ENCODE assay signal across 22 cellular contexts in the genomic region with DNA sequence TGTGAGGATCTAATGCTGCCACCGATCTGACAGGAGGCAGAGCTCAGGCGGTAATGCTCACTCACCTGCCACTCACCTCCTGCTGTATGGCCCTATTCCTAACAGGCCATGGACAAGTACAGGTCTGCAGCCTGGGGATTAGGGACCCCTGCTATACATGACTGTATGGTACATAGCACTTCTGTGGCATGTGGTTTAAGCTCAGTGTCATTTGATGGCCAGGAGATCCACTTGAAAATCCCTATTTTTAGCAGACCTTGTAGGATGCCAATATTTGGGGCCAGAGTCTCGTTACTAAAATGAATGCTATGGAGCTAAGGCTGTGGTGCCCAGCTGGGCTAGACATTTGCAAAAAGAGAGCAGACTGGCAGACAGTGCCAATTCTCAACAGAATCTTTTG. TPM values are rescaled to one million over a fixed set of nuclear protein-coding genes. Genes with fewer than 3 reads are reported as not detected.
"Had no signal": no experiment of that assay in that cellular context is flagged by ENCODE, and none has a peak within 500 bp of the region (broad histone marks: within the 10 kb centered on the region; RNA-seq: fewer than 3 reads in every experiment).

No MANE protein-coding gene starts in this region.

- ATAC-seq: activated T-cell treated with anti-CD3 and anti-CD28 coated beads, Interleukin-2, amount 50 U/mL, for 4 hours; effector memory CD8-positive, alpha-beta T cell; stimulated activated effector memory CD8-positive, alpha-beta T cell treated with anti-CD3 and anti-CD28 coated beads, Interleukin-12 subunit alpha, Interleukin-12 subunit beta, amount 100 ng/mL, for 72 hours had no signal

- H3K4me3 ChIP-seq: esophagus squamous epithelium, hepatocyte, stomach, thyroid gland, uterus had no signal

- DNase-seq: activated CD4-positive, alpha-beta T cell treated with anti-CD3 and anti-CD28 coated beads, Interleukin-2, amount 50 U/mL, for 1 hour; activated CD4-positive, CD25-positive, alpha-beta regulatory T cell treated with anti-CD3 and anti-CD28 coated beads, Interleukin-2, amount 50 U/mL, for 72 hours; activated CD8-positive, alpha-beta memory T cell treated with anti-CD3 and anti-CD28 coated beads, Interleukin-2, amount 50 U/mL, for 4 hours; activated naive CD4-positive, alpha-beta T cell treated with anti-CD3 and anti-CD28 coated beads for 36 hours; activated T-cell treated with anti-CD3 and anti-CD28 coated beads, Interleukin-2, amount 50 U/mL, for 4 hours; brain microvascular endothelial cell; effector memory CD8-positive, alpha-beta T cell; esophagus squamous epithelium; mammary epithelial cell; naive B cell; stimulated activated CD4-positive, alpha-beta T cell treated with anti-CD3 and anti-CD28 coated beads, Interleukin-4, amount 100 ng/mL, for 24 hours; stomach; T-helper 2 cell; thyroid gland; uterus had no signal

- H3K27ac ChIP-seq: brain microvascular endothelial cell, esophagus squamous epithelium, thyroid gland, uterus, VCaP had no signal

- FAIRE-seq: islet of Langerhans had no signal

- H3K9me3 ChIP-seq: esophagus squamous epithelium, stomach, thyroid gland, uterus had no signal

- H3K4me1 ChIP-seq: thyroid gland, uterus had no signal

- H3K36me3 ChIP-seq: uterus had no signal

- H3K27me3 ChIP-seq: brain microvascular endothelial cell, esophagus squamous epithelium, hepatocyte, stomach, thyroid gland, uterus had no signal

RNA-seq across cellular contexts. Expression of gene ANGPTL7, which starts 1.7 kb away (rescaled TPM):
- total RNA-seq: activated naive CD4-positive, alpha-beta T cell treated with anti-CD3 and anti-CD28 coated beads for 36 hours; activated T-cell treated with anti-CD3 and anti-CD28 coated beads, Interleukin-2, amount 50 U/mL, for 4 hours; mononuclear cell; osteocyte; pulmonary artery endothelial cell had no signal
- polyA plus RNA-seq: mammary epithelial cell had no signal
